Comparison of ENCODE assay signal across 1 cellular context in genomic region chr7:22819476-22819875, GRCh38.
TF ChIP-seq lines count a peak whose summit lies in the region.

No MANE protein-coding gene starts in this region.

TF ChIP-seq in WTC11, 78 proteins besides CTCF, POLR2A, EP300 and RAD21 (continued from another document):
- TF ChIP-seq ZNF232 (CRISPR knock-in tag; IDR thresholded peaks at IDR 0.05) (no peak), MXD4 (CRISPR knock-in tag; IDR thresholded peaks at IDR 0.05; ENCODE audit: borderline replicate concordance) (no peak), ZNF671 (CRISPR knock-in tag; IDR thresholded peaks at IDR 0.05) (no peak), PREB (CRISPR knock-in tag; IDR thresholded peaks at IDR 0.05; ENCODE audit: borderline replicate concordance) (no peak), NFATC4 (CRISPR knock-in tag; IDR thresholded peaks at IDR 0.05) (no peak)
